Comparison of ENCODE assay signal across 19 cellular contexts in genomic region chr9:124300312-124300711, GRCh38. TPM values are rescaled to one million over a fixed set of nuclear protein-coding genes. Genes with fewer than 3 reads are reported as not detected.
DNase-seq lines count a peak whose midpoint lies in the region; ATAC-seq and TF ChIP-seq lines count a peak whose summit lies in the region.
"Had no signal": no experiment of that assay in that cellular context is flagged by ENCODE, and none has a peak within 500 bp of the region (broad histone marks: within the 10 kb centered on the region; RNA-seq: fewer than 3 reads in every experiment).

No MANE protein-coding gene starts in this region.

- TF ChIP-seq POLR2A in erythroblast (IDR thresholded peaks at IDR 0.05; ENCODE audit: low read length), result no peak

- H3K4ac ChIP-seq in neuronal stem cell (ENCODE audit: low read length), result no peak overlapping the region

- no peak overlapping the region for H2BK120ac ChIP-seq in neuronal stem cell (ENCODE audit: low read depth, low read length)

- H3K79me1 ChIP-seq in neuronal stem cell (ENCODE audit: low read depth, low read length), result peaks cover 17% of the 10 kb centered on the region

- no peak overlapping the region for H2BK5ac ChIP-seq in neuronal stem cell (ENCODE audit: low read length)

- H3K36me3 Mint-ChIP-seq in endodermal cell (ENCODE audit: low read depth), result no peaks in the 10 kb centered on the region
- H3K36me3 Mint-ChIP-seq: activated naive CD4-positive, alpha-beta T cell treated with anti-CD3 and anti-CD28 coated beads, Interleukin-2, amount 10 ng/mL, durations not matched to agents 7 days and 5 days; mesothelial cell of epicardium had no signal

- H3K9me3 Mint-ChIP-seq in endodermal cell, result no peaks in the 10 kb centered on the region
- H3K9me3 Mint-ChIP-seq: activated naive CD4-positive, alpha-beta T cell treated with anti-CD3 and anti-CD28 coated beads, Interleukin-2, amount 10 ng/mL, durations not matched to agents 7 days and 5 days; mesothelial cell of epicardium had no signal

- H3K4me3 ChIP-seq in BLaER1 (no peak overlapping the region), NT2/D1 (ENCODE audit: insufficient read length, low read depth) (no peak overlapping the region), endodermal cell (ENCODE audit: low read length) (no peak overlapping the region), neuronal stem cell (ENCODE audit: low read length in 2 of 2) (no peak overlapping the region)
- H3K4me3 ChIP-seq: colonic mucosa, suprapubic skin had no signal

- H3K36me3 ChIP-seq in BLaER1 (peaks cover 50% of the 10 kb centered on the region), NT2/D1 (ENCODE audit: insufficient read depth, insufficient read length, low read length) (peaks cover 63% of the 10 kb centered on the region), endodermal cell (ENCODE audit: control insufficient read depth, insufficient read depth, low read length) (no peaks in the 10 kb centered on the region), neuronal stem cell (replicated peaks in 1 of 2; ENCODE audit: control insufficient read depth in 2 of 2, insufficient read depth in 2 of 2, low read length in 2 of 2) (peaks cover 17 to 48% of the 10 kb centered on the region in 2 donors)
- H3K36me3 ChIP-seq: colonic mucosa had no signal

- no peak for ATAC-seq in GM18502 (IDR thresholded peaks at IDR 0.05; ENCODE audit: poor library complexity, unreplicated experiment)

- H4K8ac ChIP-seq in neuronal stem cell (ENCODE audit: low read depth, low read length), result no peak overlapping the region

- H3K27me3 Mint-ChIP-seq in endodermal cell (ENCODE audit: insufficient read depth), result no peaks in the 10 kb centered on the region

- no peak for DNase-seq in NT2/D1 (ENCODE audit: low read depth, low spot score)
- DNase-seq in endodermal cell, result peak; percentile 72
- DNase-seq in neuronal stem cell (ENCODE audit: low spot score), result no peak
- no peak for DNase-seq in mucosa of gallbladder (ENCODE audit: low spot score)
- no peak for DNase-seq in NCI-H146 (lab: John Stamatoyannopoulos, UW)
- DNase-seq in erythroblast (lab: John Stamatoyannopoulos, UW), result no peak
- DNase-seq: activated naive CD4-positive, alpha-beta T cell treated with anti-CD3 and anti-CD28 coated beads, Interleukin-2, amount 10 ng/mL, durations not matched to agents 7 days and 5 days; activated T-cell treated with anti-CD3 and anti-CD28 coated beads, Interleukin-2, amount 50 U/mL, for 48 hours; colonic mucosa; DND-41; foreskin melanocyte; NCI-H1417 treated with DMSO at 0.1 percent for 48 hours; NCI-H2171 treated with DMSO at 0.1 percent for 48 hours; stimulated activated CD8-positive, alpha-beta memory T cell treated with anti-CD3 and anti-CD28 coated beads, Interleukin-4, amount 100 ng/mL, for 48 hours had no signal

- peaks cover 1% of the 10 kb centered on the region for H3K4me1 Mint-ChIP-seq in endodermal cell

- H3K27me3 ChIP-seq in BLaER1 (no peaks in the 10 kb centered on the region), NT2/D1 (ENCODE audit: insufficient read depth, insufficient read length) (no peaks in the 10 kb centered on the region), endodermal cell (ENCODE audit: control insufficient read depth, insufficient read depth, low read length, poor library complexity, severe bottlenecking) (no peaks in the 10 kb centered on the region), neuronal stem cell (ENCODE audit: control insufficient read depth in 3 of 3, insufficient read depth in 3 of 3, low read depth in 1 of 3, low read length in 3 of 3) (no peaks in the 10 kb centered on the region)
- H3K27me3 ChIP-seq: colonic mucosa, suprapubic skin had no signal

- H4K91ac ChIP-seq in neuronal stem cell (ENCODE audit: low read depth, low read length, poor library complexity), result no peak overlapping the region

- WGBS in endodermal cell (ENCODE audit: insufficient coverage in 1 of 2, insufficient read length in 1 of 2), 2 experiments, result 77 to 90% methylated on average over 5 to 11 of the region's 11 CpGs
- WGBS in neuronal stem cell (ENCODE audit: extremely low coverage in 2 of 2, insufficient read length in 2 of 2, insufficient replicate concordance in 1 of 2), 2 donors, result no CpG with 5 or more reads among the region's 11 CpGs

- H3K9me3 ChIP-seq in BLaER1, result no peaks in the 10 kb centered on the region
- no peaks in the 10 kb centered on the region for H3K9me3 ChIP-seq in NT2/D1 (ENCODE audit: insufficient read depth, low read length)
- no peaks in the 10 kb centered on the region for H3K9me3 ChIP-seq in endodermal cell (ENCODE audit: control insufficient read depth, low read length)
- H3K9me3 ChIP-seq in neuronal stem cell (replicated peaks in 1 of 2; ENCODE audit: control insufficient read depth in 2 of 2, insufficient read depth in 1 of 2, low read depth in 1 of 2, low read length in 2 of 2), result no peaks in the 10 kb centered on the region
- H3K9me3 ChIP-seq: colonic mucosa, suprapubic skin had no signal

- H2AK5ac ChIP-seq in neuronal stem cell (ENCODE audit: low read depth, low read length), result no peak overlapping the region

- no peak overlapping the region for H3K18ac ChIP-seq in neuronal stem cell (ENCODE audit: low read length)

- no peak overlapping the region for H3K9ac ChIP-seq in BLaER1
- H3K9ac ChIP-seq in NT2/D1 (ENCODE audit: insufficient read length, low read depth), result peak overlapping the region; percentile 7
- no peak overlapping the region for H3K9ac ChIP-seq in endodermal cell (ENCODE audit: extremely low read depth, low read length, poor library complexity, severe bottlenecking)
- peak overlapping the region; percentile 1 for H3K9ac ChIP-seq in neuronal stem cell (ENCODE audit: low read depth, low read length, poor library complexity)

- H3K4me2 ChIP-seq in BLaER1, result peak overlapping the region; percentile 98
- no peak overlapping the region for H3K4me2 ChIP-seq in neuronal stem cell (ENCODE audit: insufficient read depth, low read length, poor library complexity, severe bottlenecking)

- H2BK15ac ChIP-seq in neuronal stem cell (ENCODE audit: low read length), result no peak overlapping the region

- no peak overlapping the region for H3K14ac ChIP-seq in neuronal stem cell (ENCODE audit: low read length)

- no peak overlapping the region for H2BK12ac ChIP-seq in neuronal stem cell (ENCODE audit: low read length)

- H4K20me1 ChIP-seq in BLaER1, result peaks cover 100% of the 10 kb centered on the region

- no peak overlapping the region for H3K4me3 Mint-ChIP-seq in endodermal cell
- H3K4me3 Mint-ChIP-seq: activated naive CD4-positive, alpha-beta T cell treated with anti-CD3 and anti-CD28 coated beads, Interleukin-2, amount 10 ng/mL, durations not matched to agents 7 days and 5 days; mesothelial cell of epicardium had no signal

- H3K4me1 ChIP-seq in BLaER1, result peaks cover 90% of the 10 kb centered on the region
- peaks cover 32% of the 10 kb centered on the region for H3K4me1 ChIP-seq in NT2/D1 (ENCODE audit: insufficient read depth, insufficient read length)
- H3K4me1 ChIP-seq in endodermal cell (ENCODE audit: control insufficient read depth, insufficient read depth, low read length), result no peaks in the 10 kb centered on the region
- H3K4me1 ChIP-seq in neuronal stem cell (ENCODE audit: control insufficient read depth in 2 of 2, insufficient read depth in 1 of 2, low read depth in 1 of 2, low read length in 2 of 2), result peaks cover 3 to 16% of the 10 kb centered on the region in 2 donors
- H3K4me1 ChIP-seq: colonic mucosa had no signal

- H3K27ac ChIP-seq in BLaER1, result no peak overlapping the region; the same call in 1 of the 2 replicates
- H3K27ac ChIP-seq in endodermal cell (ENCODE audit: low read depth, low read length), result no peak overlapping the region
- no peak overlapping the region for H3K27ac ChIP-seq in neuronal stem cell (replicated peaks; ENCODE audit: low read length)
- H3K27ac ChIP-seq: colonic mucosa, epithelial cell of prostate, suprapubic skin had no signal

- no peak overlapping the region for H2AFZ ChIP-seq in neuronal stem cell (ENCODE audit: low read length)

- peak overlapping the region; percentile 41 for H3K27ac Mint-ChIP-seq in endodermal cell
- H3K27ac Mint-ChIP-seq: mesothelial cell of epicardium had no signal

- H3K23ac ChIP-seq in neuronal stem cell (ENCODE audit: low read depth, low read length, poor library complexity), result peak overlapping the region; percentile 30

- TF ChIP-seq CTCF in endodermal cell (conservative IDR thresholded peaks at IDR 0.05), result no peak

RNA-seq across cellular contexts. Expression of gene NEK6, which starts 42.6 kb away (rescaled TPM):
- total RNA-seq in endodermal cell (10 to 100 TPM; 17.1 to 32.5 TPM), mucosa of gallbladder (96.7 TPM)
- 18.7 TPM for polyA plus RNA-seq in endodermal cell (2013, experiment 1 of 2)
- polyA plus RNA-seq in endodermal cell (2013, experiment 2 of 2), result 19.7 TPM
- 43.4 TPM for polyA plus RNA-seq in neuronal stem cell (2013, experiment 1 of 2)
- 43.4 TPM for polyA plus RNA-seq in neuronal stem cell (2013, experiment 2 of 2)

Comparison
In these comparisons a context has a peak if more than half of its experiments do, and no peak if none do; other contexts are left out.
1. H3K9ac ChIP-seq: peak in NT2/D1 (single experiment) and neuronal stem cell (single experiment); none in BLaER1 (single experiment) and endodermal cell (single experiment).